1 cellular context compared by ENCODE assay signal in the genomic region with DNA sequence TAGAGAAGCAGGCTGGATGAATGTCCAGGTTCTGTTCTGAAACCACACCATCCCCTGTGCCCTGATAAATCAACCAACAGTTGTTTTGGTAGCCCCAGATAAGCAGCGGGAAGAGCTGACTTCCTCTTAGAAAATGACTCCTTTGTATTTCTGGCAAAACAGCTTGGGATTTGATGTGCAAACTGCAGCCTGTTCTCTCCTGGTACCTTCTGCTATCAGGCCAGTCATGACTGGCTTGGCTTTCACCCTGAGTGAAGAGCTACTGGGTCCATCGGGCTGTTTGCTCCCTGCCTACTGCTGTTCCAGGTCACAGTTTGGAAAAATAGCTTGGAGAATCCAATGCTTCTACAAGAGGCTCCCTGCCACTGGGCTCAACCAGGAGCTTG.
A peak's percentile ranks its signal among the peaks of the same experiment; 100 is the strongest.
TF ChIP-seq lines count a peak whose summit lies in the region.

No MANE protein-coding gene starts in this region.

TF ChIP-seq in K562, 482 proteins besides CTCF, POLR2A, EP300 and RAD21 (continued from another document):
- TF ChIP-seq, protein P1, sequence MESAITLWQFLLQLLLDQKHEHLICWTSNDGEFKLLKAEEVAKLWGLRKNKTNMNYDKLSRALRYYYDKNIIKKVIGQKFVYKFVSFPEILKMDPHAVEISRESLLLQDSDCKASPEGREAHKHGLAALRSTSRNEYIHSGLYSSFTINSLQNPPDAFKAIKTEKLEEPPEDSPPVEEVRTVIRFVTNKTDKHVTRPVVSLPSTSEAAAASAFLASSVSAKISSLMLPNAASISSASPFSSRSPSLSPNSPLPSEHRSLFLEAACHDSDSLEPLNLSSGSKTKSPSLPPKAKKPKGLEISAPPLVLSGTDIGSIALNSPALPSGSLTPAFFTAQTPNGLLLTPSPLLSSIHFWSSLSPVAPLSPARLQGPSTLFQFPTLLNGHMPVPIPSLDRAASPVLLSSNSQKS (CRISPR knock-in tag; IDR thresholded peaks at IDR 0.05): no peak
- TF ChIP-seq RAD51 (IDR thresholded peaks at IDR 0.05; ENCODE audit: borderline replicate concordance, low read depth) (peak; percentile 50; the same call in 1 of the 2 replicates), ZNF140 (CRISPR knock-in tag; IDR thresholded peaks at IDR 0.05) (no peak), PTTG1 (tag; IDR thresholded peaks at IDR 0.05; ENCODE audit: low read depth) (no peak), XRCC4 (IDR thresholded peaks at IDR 0.05; ENCODE audit: extremely low read depth, insufficient read depth, insufficient read length) (no peak), ADNP (tag; IDR thresholded peaks at IDR 0.05) (peak; percentile 75), TSC22D4 (tag; IDR thresholded peaks at IDR 0.05) (no peak), TEAD1 (CRISPR knock-in tag; IDR thresholded peaks at IDR 0.05) (peak; percentile 77 to 88), NFIX (CRISPR knock-in tag; IDR thresholded peaks at IDR 0.05; ENCODE audit: low read depth) (no peak)
- TF ChIP-seq, protein P2, sequence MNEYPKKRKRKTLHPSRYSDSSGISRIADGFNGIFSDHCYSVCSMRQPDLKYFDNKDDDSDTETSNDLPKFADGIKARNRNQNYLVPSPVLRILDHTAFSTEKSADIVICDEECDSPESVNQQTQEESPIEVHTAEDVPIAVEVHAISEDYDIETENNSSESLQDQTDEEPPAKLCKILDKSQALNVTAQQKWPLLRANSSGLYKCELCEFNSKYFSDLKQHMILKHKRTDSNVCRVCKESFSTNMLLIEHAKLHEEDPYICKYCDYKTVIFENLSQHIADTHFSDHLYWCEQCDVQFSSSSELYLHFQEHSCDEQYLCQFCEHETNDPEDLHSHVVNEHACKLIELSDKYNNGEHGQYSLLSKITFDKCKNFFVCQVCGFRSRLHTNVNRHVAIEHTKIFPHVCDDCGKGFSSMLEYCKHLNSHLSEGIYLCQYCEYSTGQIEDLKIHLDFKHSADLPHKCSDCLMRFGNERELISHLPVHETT (CRISPR knock-in tag; conservative IDR thresholded peaks at IDR 0.05 in 1 of 2, IDR thresholded peaks at IDR 0.05 in 1 of 2): peak in 1 of 2 experiments; percentile 76; a peak in 1 of 4 replicates
- TF ChIP-seq, protein P3, sequence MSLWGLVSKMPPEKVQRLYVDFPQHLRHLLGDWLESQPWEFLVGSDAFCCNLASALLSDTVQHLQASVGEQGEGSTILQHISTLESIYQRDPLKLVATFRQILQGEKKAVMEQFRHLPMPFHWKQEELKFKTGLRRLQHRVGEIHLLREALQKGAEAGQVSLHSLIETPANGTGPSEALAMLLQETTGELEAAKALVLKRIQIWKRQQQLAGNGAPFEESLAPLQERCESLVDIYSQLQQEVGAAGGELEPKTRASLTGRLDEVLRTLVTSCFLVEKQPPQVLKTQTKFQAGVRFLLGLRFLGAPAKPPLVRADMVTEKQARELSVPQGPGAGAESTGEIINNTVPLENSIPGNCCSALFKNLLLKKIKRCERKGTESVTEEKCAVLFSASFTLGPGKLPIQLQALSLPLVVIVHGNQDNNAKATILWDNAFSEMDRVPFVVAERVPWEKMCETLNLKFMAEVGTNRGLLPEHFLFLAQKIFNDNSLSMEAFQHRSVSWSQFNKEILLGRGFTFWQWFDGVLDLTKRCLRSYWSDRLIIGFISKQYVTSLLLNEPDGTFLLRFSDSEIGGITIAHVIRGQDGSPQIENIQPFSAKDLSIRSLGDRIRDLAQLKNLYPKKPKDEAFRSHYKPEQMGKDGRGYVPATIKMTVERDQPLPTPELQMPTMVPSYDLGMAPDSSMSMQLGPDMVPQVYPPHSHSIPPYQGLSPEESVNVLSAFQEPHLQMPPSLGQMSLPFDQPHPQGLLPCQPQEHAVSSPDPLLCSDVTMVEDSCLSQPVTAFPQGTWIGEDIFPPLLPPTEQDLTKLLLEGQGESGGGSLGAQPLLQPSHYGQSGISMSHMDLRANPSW (CRISPR knock-in tag; IDR thresholded peaks at IDR 0.05): no peak
- TF ChIP-seq, protein P4, sequence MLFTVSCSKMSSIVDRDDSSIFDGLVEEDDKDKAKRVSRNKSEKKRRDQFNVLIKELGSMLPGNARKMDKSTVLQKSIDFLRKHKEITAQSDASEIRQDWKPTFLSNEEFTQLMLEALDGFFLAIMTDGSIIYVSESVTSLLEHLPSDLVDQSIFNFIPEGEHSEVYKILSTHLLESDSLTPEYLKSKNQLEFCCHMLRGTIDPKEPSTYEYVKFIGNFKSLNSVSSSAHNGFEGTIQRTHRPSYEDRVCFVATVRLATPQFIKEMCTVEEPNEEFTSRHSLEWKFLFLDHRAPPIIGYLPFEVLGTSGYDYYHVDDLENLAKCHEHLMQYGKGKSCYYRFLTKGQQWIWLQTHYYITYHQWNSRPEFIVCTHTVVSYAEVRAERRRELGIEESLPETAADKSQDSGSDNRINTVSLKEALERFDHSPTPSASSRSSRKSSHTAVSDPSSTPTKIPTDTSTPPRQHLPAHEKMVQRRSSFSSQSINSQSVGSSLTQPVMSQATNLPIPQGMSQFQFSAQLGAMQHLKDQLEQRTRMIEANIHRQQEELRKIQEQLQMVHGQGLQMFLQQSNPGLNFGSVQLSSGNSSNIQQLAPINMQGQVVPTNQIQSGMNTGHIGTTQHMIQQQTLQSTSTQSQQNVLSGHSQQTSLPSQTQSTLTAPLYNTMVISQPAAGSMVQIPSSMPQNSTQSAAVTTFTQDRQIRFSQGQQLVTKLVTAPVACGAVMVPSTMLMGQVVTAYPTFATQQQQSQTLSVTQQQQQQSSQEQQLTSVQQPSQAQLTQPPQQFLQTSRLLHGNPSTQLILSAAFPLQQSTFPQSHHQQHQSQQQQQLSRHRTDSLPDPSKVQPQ (CRISPR knock-in tag; IDR thresholded peaks at IDR 0.05; ENCODE audit: borderline replicate concordance): no peak; the same call in 1 of the 2 replicates
- TF ChIP-seq, protein P5, sequence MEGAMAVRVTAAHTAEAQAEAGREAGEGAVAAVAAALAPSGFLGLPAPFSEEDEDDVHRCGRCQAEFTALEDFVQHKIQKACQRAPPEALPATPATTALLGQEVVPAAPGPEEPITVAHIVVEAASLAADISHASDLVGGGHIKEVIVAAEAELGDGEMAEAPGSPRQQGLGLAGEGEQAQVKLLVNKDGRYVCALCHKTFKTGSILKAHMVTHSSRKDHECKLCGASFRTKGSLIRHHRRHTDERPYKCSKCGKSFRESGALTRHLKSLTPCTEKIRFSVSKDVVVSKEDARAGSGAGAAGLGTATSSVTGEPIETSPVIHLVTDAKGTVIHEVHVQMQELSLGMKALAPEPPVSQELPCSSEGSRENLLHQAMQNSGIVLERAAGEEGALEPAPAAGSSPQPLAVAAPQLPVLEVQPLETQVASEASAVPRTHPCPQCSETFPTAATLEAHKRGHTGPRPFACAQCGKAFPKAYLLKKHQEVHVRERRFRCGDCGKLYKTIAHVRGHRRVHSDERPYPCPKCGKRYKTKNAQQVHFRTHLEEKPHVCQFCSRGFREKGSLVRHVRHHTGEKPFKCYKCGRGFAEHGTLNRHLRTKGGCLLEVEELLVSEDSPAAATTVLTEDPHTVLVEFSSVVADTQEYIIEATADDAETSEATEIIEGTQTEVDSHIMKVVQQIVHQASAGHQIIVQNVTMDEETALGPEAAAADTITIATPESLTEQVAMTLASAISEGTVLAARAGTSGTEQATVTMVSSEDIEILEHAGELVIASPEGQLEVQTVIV (CRISPR knock-in tag; IDR thresholded peaks at IDR 0.05; ENCODE audit: borderline replicate concordance): no peak
- TF ChIP-seq, protein P6, sequence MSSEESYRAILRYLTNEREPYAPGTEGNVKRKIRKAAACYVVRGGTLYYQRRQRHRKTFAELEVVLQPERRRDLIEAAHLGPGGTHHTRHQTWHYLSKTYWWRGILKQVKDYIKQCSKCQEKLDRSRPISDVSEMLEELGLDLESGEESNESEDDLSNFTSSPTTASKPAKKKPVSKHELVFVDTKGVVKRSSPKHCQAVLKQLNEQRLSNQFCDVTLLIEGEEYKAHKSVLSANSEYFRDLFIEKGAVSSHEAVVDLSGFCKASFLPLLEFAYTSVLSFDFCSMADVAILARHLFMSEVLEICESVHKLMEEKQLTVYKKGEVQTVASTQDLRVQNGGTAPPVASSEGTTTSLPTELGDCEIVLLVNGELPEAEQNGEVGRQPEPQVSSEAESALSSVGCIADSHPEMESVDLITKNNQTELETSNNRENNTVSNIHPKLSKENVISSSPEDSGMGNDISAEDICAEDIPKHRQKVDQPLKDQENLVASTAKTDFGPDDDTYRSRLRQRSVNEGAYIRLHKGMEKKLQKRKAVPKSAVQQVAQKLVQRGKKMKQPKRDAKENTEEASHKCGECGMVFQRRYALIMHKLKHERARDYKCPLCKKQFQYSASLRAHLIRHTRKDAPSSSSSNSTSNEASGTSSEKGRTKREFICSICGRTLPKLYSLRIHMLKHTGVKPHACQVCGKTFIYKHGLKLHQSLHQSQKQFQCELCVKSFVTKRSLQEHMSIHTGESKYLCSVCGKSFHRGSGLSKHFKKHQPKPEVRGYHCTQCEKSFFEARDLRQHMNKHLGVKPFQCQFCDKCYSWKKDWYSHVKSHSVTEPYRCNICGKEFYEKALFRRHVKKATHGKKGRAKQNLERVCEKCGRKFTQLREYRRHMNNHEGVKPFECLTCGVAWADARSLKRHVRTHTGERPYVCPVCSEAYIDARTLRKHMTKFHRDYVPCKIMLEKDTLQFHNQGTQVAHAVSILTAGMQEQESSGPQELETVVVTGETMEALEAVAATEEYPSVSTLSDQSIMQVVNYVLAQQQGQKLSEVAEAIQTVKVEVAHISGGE (CRISPR knock-in tag; IDR thresholded peaks at IDR 0.05): peak in 1 of 3 experiments; percentile 77; a peak in 2 of 6 replicates
